1 cellular context compared by ENCODE assay signal in genomic region chr12:96047151-96047620, GRCh38.
TF ChIP-seq lines count a peak whose summit lies in the region.

No MANE protein-coding gene starts in this region.

TF ChIP-seq in endothelial cell of umbilical vein, 7 proteins besides CTCF, POLR2A, EP300 and RAD21:
- no peak for TF ChIP-seq GATA2 (IDR thresholded peaks at IDR 0.05; ENCODE audit: insufficient read depth, insufficient read length, low read depth, low read length)
- TF ChIP-seq MYC (IDR thresholded peaks at IDR 0.05; ENCODE audit: low read depth, low read length) = no peak
- TF ChIP-seq FOS (IDR thresholded peaks at IDR 0.05; ENCODE audit: borderline replicate concordance, insufficient read depth, low read length) = no peak
- TF ChIP-seq EZH2 (IDR thresholded peaks at IDR 0.05; ENCODE audit: borderline replicate concordance, low read depth, low read length, severe bottlenecking) = no peak
- no peak for TF ChIP-seq POLR2AphosphoS5 (IDR thresholded peaks at IDR 0.05; ENCODE audit: insufficient read depth, low read depth, low read length)
- TF ChIP-seq JUN (IDR thresholded peaks at IDR 0.05; ENCODE audit: borderline replicate concordance, insufficient read depth, insufficient read length, low read depth) = no peak
- TF ChIP-seq MAX (IDR thresholded peaks at IDR 0.05; ENCODE audit: insufficient read depth, insufficient read length) = no peak
TF ChIP-seq in endothelial cell of umbilical vein: peak in this region for 0.
